In genomic region chr19:588093-588742, GRCh38 we compare ENCODE assay signal across 8 cellular contexts. TPM values are rescaled to one million over a fixed set of nuclear protein-coding genes. Genes with fewer than 3 reads are reported as not detected.
A peak's percentile ranks its signal among the peaks of the same experiment; 100 is the strongest.
DNase-seq lines count a peak whose midpoint lies in the region; ATAC-seq and TF ChIP-seq lines count a peak whose summit lies in the region.

No MANE protein-coding gene starts in this region.

- ATAC-seq in activated naive CD8-positive, alpha-beta T cell treated with anti-CD3 and anti-CD28 coated beads, Interleukin-2, amount 10 ng/mL, durations not matched to agents 7 days and 5 days (ENCODE audit: low read depth) = peak; percentile 34
- no peak for ATAC-seq in HG02884 (IDR thresholded peaks at IDR 0.05; ENCODE audit: unreplicated experiment)
- no peak for ATAC-seq in HG03565 (IDR thresholded peaks at IDR 0.05; ENCODE audit: unreplicated experiment)

- TF ChIP-seq CTCF in cardiac muscle cell (IDR thresholded peaks at IDR 0.05; ENCODE audit: low read depth, low read length) = peak; percentile 72
- peak; percentile 79 for TF ChIP-seq CTCF in retinal pigment epithelial cell (conservative IDR thresholded peaks at IDR 0.05; ENCODE audit: low read depth, low read length)

- H3K27me3 Mint-ChIP-seq in activated naive CD8-positive, alpha-beta T cell treated with anti-CD3 and anti-CD28 coated beads, Interleukin-2, amount 10 ng/mL, durations not matched to agents 7 days and 5 days = peaks cover 21% of the 10 kb centered on the region

- no peak overlapping the region for H3K4me3 ChIP-seq in SJCRH30
- H3K4me3 ChIP-seq in cardiac muscle cell = no peak overlapping the region
- no peak overlapping the region for H3K4me3 ChIP-seq in retinal pigment epithelial cell (ENCODE audit: low read length)

- no peak overlapping the region for H3K4me3 Mint-ChIP-seq in activated naive CD8-positive, alpha-beta T cell treated with anti-CD3 and anti-CD28 coated beads, Interleukin-2, amount 10 ng/mL, durations not matched to agents 7 days and 5 days

- H3K4me1 ChIP-seq in SJCRH30 (peaks cover 9% of the 10 kb centered on the region), cardiac muscle cell (ENCODE audit: low read depth) (peaks cover 2% of the 10 kb centered on the region)

- no peaks in the 10 kb centered on the region for H3K9me3 Mint-ChIP-seq in activated naive CD8-positive, alpha-beta T cell treated with anti-CD3 and anti-CD28 coated beads, Interleukin-2, amount 10 ng/mL, durations not matched to agents 7 days and 5 days

- H3K27ac Mint-ChIP-seq in activated naive CD8-positive, alpha-beta T cell treated with anti-CD3 and anti-CD28 coated beads, Interleukin-2, amount 10 ng/mL, durations not matched to agents 7 days and 5 days = no peak overlapping the region

- no peaks in the 10 kb centered on the region for H3K36me3 ChIP-seq in SJCRH30
- peaks cover 1% of the 10 kb centered on the region for H3K36me3 ChIP-seq in cardiac muscle cell

- H3K9me3 ChIP-seq in SJCRH30 (replicated peaks) (no peaks in the 10 kb centered on the region), cardiac muscle cell (ENCODE audit: low read depth) (no peaks in the 10 kb centered on the region)

- no peaks in the 10 kb centered on the region for H3K4me1 Mint-ChIP-seq in activated naive CD8-positive, alpha-beta T cell treated with anti-CD3 and anti-CD28 coated beads, Interleukin-2, amount 10 ng/mL, durations not matched to agents 7 days and 5 days

- H3K36me3 Mint-ChIP-seq in activated naive CD8-positive, alpha-beta T cell treated with anti-CD3 and anti-CD28 coated beads, Interleukin-2, amount 10 ng/mL, durations not matched to agents 7 days and 5 days = no peaks in the 10 kb centered on the region

- H3K27me3 ChIP-seq in SJCRH30 = 0 out of 2 replicates have a peak, but pooled peaks cover 3% of the 10 kb centered on the region
- peaks cover 38% of the 10 kb centered on the region for H3K27me3 ChIP-seq in cardiac muscle cell

- POLR2A ChIA-PET in activated naive CD8-positive, alpha-beta T cell treated with anti-CD3 and anti-CD28 coated beads, Interleukin-2, amount 10 ng/mL, durations not matched to agents 7 days and 5 days (lab: Charles Lee) = no interaction called here

- DNase-seq in EL (peak; percentile 91), NCI-H1048 (lab: John Stamatoyannopoulos, UW) (peak; percentile 51), SJCRH30 (peak; percentile 89 to 91), cardiac muscle cell (ENCODE audit: low read depth in 1 of 2, low spot score in 1 of 2) (peak; percentile 81 to 86), retinal pigment epithelial cell (ENCODE audit: low read depth) (no peak)
- DNase-seq in activated naive CD8-positive, alpha-beta T cell treated with anti-CD3 and anti-CD28 coated beads, Interleukin-2, amount 10 ng/mL, durations not matched to agents 7 days and 5 days = peak; percentile 69

- H3K27ac ChIP-seq in SJCRH30 (no peak overlapping the region), cardiac muscle cell (no peak overlapping the region)

RNA-seq across cellular contexts. Expression of gene HCN2, which starts 1.5 kb away (rescaled TPM):
- total RNA-seq in SJCRH30 (2014; rRNA removed; shearing (Covaris generic)) = 0.14 and 0.30 TPM in 2 replicates
- total RNA-seq in activated naive CD8-positive, alpha-beta T cell treated with anti-CD3 and anti-CD28 coated beads, Interleukin-2, amount 10 ng/mL, durations not matched to agents 7 days and 5 days = 1 to 10 TPM; 1.0 to 1.2 TPM
- total RNA-seq in cardiac muscle cell = 1.0 and 2.3 TPM in 2 replicates
- polyA plus RNA-seq in cardiac muscle cell = 0.34 and 0.46 TPM in 2 replicates

RNA-seq across cellular contexts. Expression of gene BSG, which starts 15.8 kb away (rescaled TPM):
- total RNA-seq in SJCRH30 (2014; rRNA removed; shearing (Covaris generic)) = 546 and 582 TPM in 2 replicates
- total RNA-seq in activated naive CD8-positive, alpha-beta T cell treated with anti-CD3 and anti-CD28 coated beads, Interleukin-2, amount 10 ng/mL, durations not matched to agents 7 days and 5 days = 100 to 1,000 TPM; 183 to 196 TPM
- total RNA-seq in cardiac muscle cell = 826 and 1,015 TPM in 2 replicates
- polyA plus RNA-seq in cardiac muscle cell = 976 and 1,204 TPM in 2 replicates

RNA-seq across cellular contexts. Expression of gene GZMM, which starts 44.4 kb away (rescaled TPM):
- total RNA-seq in SJCRH30 (2014; rRNA removed; shearing (Covaris generic)) = not detected in 2 replicates
- 10 to 100 TPM; 81.5 to 84.5 TPM for total RNA-seq in activated naive CD8-positive, alpha-beta T cell treated with anti-CD3 and anti-CD28 coated beads, Interleukin-2, amount 10 ng/mL, durations not matched to agents 7 days and 5 days
- total RNA-seq in cardiac muscle cell = not detected in 2 replicates
- polyA plus RNA-seq in cardiac muscle cell = 0.39 TPM in 1 of 2 replicates, not detected in the other

RNA-seq across cellular contexts. Expression of gene POLRMT, which starts 45.1 kb away (rescaled TPM):
- 27.0 and 29.6 TPM in 2 replicates for total RNA-seq in SJCRH30 (2014; rRNA removed; shearing (Covaris generic))
- total RNA-seq in activated naive CD8-positive, alpha-beta T cell treated with anti-CD3 and anti-CD28 coated beads, Interleukin-2, amount 10 ng/mL, durations not matched to agents 7 days and 5 days = 10 to 100 TPM; 63.2 to 65.1 TPM
- 82.6 and 121 TPM in 2 replicates for total RNA-seq in cardiac muscle cell
- 103 and 120 TPM in 2 replicates for polyA plus RNA-seq in cardiac muscle cell

RNA-seq across cellular contexts. Expression of gene FGF22, which starts 51.5 kb away (rescaled TPM):
- not detected in 2 replicates for total RNA-seq in SJCRH30 (2014; rRNA removed; shearing (Covaris generic))
- 1 to 10 TPM in 1 of 2 experiments, under 1 TPM in 1; 0.72 to 1.1 TPM for total RNA-seq in activated naive CD8-positive, alpha-beta T cell treated with anti-CD3 and anti-CD28 coated beads, Interleukin-2, amount 10 ng/mL, durations not matched to agents 7 days and 5 days
- total RNA-seq in cardiac muscle cell = not detected in 2 replicates
- polyA plus RNA-seq in cardiac muscle cell = 0.92 TPM in 1 of 2 replicates, not detected in the other

Comparison
In these comparisons a context has a peak if more than half of its experiments do, and no peak if none do; other contexts are left out.
1. RNA of gene GZMM, which starts 44.4 kb away (total RNA-seq): 81.5 to 84.5 TPM in activated naive CD8-positive, alpha-beta T cell treated with anti-CD3 and anti-CD28 coated beads, Interleukin-2, amount 10 ng/mL, durations not matched to agents 7 days and 5 days; not detected in SJCRH30 and not detected in cardiac muscle cell; every median in the first group is over 10 times any median in the second.